Comparison of ENCODE assay signal across 1 cellular context in the genomic region with DNA sequence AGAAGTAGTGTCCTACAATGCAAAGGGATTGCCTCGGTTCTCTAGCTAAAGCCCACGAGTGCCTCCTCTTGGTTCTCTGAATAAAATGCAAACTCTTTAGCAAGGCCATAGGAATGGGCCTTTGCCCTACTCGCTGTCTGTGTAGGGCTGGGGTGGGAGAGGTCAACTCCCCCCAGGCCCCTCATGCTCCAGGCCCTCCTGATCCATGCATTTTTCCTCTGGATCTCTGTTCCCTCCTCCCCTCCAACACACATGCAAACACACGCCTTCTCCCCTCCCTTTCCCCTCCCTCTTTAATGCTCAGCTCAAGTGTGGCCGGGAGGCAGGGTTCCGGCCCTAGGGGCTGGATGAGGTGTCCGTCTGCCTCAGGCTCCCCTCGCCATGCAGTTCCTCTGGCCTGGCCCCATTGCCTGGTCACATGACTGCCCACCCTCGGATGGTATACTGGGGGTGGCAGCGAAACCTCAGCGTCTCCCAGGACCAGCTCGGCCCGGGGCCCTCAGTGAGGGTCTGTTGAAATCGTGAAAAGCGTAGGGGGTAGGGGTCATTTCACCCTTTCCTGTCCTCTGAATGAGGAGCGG.
TF ChIP-seq lines count a peak whose summit lies in the region.

No MANE protein-coding gene starts in this region.

TF ChIP-seq in GM23338, 12 proteins besides CTCF, POLR2A, EP300 and RAD21 (continued from another document):
- TF ChIP-seq, protein P1, sequence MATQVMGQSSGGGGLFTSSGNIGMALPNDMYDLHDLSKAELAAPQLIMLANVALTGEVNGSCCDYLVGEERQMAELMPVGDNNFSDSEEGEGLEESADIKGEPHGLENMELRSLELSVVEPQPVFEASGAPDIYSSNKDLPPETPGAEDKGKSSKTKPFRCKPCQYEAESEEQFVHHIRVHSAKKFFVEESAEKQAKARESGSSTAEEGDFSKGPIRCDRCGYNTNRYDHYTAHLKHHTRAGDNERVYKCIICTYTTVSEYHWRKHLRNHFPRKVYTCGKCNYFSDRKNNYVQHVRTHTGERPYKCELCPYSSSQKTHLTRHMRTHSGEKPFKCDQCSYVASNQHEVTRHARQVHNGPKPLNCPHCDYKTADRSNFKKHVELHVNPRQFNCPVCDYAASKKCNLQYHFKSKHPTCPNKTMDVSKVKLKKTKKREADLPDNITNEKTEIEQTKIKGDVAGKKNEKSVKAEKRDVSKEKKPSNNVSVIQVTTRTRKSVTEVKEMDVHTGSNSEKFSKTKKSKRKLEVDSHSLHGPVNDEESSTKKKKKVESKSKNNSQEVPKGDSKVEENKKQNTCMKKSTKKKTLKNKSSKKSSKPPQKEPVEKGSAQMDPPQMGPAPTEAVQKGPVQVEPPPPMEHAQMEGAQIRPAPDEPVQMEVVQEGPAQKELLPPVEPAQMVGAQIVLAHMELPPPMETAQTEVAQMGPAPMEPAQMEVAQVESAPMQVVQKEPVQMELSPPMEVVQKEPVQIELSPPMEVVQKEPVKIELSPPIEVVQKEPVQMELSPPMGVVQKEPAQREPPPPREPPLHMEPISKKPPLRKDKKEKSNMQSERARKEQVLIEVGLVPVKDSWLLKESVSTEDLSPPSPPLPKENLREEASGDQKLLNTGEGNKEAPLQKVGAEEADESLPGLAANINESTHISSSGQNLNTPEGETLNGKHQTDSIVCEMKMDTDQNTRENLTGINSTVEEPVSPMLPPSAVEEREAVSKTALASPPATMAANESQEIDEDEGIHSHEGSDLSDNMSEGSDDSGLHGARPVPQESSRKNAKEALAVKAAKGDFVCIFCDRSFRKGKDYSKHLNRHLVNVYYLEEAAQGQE (IDR thresholded peaks at IDR 0.05; ENCODE audit: unreplicated experiment), result no peak
- TF ChIP-seq ZNF114 (CRISPR knock-in tag; IDR thresholded peaks at IDR 0.05) (no peak), STAT1 (IDR thresholded peaks at IDR 0.05; ENCODE audit: unreplicated experiment) (no peak), EZH2phosphoT487 (IDR thresholded peaks at IDR 0.05; ENCODE audit: unreplicated experiment) (no peak), CREB1 (CRISPR knock-in tag; IDR thresholded peaks at IDR 0.05; ENCODE audit: low read depth) (no peak)
- TF ChIP-seq, protein P2, sequence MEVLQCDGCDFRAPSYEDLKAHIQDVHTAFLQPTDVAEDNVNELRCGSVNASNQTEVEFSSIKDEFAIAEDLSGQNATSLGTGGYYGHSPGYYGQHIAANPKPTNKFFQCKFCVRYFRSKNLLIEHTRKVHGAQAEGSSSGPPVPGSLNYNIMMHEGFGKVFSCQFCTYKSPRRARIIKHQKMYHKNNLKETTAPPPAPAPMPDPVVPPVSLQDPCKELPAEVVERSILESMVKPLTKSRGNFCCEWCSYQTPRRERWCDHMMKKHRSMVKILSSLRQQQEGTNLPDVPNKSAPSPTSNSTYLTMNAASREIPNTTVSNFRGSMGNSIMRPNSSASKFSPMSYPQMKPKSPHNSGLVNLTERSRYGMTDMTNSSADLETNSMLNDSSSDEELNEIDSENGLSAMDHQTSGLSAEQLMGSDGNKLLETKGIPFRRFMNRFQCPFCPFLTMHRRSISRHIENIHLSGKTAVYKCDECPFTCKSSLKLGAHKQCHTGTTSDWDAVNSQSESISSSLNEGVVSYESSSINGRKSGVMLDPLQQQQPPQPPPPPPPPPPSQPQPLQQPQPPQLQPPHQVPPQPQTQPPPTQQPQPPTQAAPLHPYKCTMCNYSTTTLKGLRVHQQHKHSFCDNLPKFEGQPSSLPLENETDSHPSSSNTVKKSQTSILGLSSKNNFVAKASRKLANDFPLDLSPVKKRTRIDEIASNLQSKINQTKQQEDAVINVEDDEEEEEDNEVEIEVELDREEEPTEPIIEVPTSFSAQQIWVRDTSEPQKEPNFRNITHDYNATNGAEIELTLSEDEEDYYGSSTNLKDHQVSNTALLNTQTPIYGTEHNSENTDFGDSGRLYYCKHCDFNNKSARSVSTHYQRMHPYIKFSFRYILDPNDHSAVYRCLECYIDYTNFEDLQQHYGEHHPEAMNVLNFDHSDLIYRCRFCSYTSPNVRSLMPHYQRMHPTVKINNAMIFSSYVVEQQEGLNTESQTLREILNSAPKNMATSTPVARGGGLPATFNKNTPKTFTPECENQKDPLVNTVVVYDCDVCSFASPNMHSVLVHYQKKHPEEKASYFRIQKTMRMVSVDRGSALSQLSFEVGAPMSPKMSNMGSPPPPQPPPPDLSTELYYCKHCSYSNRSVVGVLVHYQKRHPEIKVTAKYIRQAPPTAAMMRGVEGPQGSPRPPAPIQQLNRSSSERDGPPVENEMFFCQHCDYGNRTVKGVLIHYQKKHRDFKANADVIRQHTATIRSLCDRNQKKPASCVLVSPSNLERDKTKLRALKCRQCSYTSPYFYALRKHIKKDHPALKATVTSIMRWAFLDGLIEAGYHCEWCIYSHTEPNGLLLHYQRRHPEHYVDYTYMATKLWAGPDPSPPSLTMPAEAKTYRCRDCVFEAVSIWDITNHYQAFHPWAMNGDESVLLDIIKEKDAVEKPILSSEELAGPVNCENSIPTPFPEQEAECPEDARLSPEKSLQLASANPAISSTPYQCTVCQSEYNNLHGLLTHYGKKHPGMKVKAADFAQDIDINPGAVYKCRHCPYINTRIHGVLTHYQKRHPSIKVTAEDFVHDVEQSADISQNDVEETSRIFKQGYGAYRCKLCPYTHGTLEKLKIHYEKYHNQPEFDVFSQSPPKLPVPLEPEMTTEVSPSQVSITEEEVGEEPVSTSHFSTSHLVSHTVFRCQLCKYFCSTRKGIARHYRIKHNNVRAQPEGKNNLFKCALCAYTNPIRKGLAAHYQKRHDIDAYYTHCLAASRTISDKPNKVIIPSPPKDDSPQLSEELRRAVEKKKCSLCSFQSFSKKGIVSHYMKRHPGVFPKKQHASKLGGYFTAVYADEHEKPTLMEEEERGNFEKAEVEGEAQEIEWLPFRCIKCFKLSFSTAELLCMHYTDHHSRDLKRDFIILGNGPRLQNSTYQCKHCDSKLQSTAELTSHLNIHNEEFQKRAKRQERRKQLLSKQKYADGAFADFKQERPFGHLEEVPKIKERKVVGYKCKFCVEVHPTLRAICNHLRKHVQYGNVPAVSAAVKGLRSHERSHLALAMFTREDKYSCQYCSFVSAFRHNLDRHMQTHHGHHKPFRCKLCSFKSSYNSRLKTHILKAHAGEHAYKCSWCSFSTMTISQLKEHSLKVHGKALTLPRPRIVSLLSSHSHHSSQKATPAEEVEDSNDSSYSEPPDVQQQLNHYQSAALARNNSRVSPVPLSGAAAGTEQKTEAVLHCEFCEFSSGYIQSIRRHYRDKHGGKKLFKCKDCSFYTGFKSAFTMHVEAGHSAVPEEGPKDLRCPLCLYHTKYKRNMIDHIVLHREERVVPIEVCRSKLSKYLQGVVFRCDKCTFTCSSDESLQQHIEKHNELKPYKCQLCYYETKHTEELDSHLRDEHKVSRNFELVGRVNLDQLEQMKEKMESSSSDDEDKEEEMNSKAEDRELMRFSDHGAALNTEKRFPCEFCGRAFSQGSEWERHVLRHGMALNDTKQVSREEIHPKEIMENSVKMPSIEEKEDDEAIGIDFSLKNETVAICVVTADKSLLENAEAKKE (CRISPR knock-in tag; IDR thresholded peaks at IDR 0.05), result no peak
